In genomic region chr19:9538183-9539058, GRCh38 we compare ENCODE assay signal across 8 cellular contexts. TPM values are rescaled to one million over a fixed set of nuclear protein-coding genes. Genes with fewer than 3 reads are reported as not detected.
DNase-seq lines count a peak whose midpoint lies in the region; ATAC-seq and TF ChIP-seq lines count a peak whose summit lies in the region.

Gene ZNF426 (minus strand): TSS chr19:9538645. CDS start chr19:9536232, 2,413 bp downstream.

- H3K9me3 ChIP-seq in CD4-positive, alpha-beta T cell (ENCODE audit: control insufficient read depth, low read length), result peaks cover 27% of the 10 kb centered on the region
- no peaks in the 10 kb centered on the region for H3K9me3 ChIP-seq in MM.1S (replicated peaks; ENCODE audit: insufficient read depth, low read length)

- peak within 1 kb of the TSS; percentile 95 for H3K4me3 Mint-ChIP-seq in CD4-positive, alpha-beta T cell

- no peaks in the 10 kb centered on the region for H3K27me3 Mint-ChIP-seq in CD4-positive, alpha-beta T cell

- H3K36me3 Mint-ChIP-seq in CD4-positive, alpha-beta T cell (ENCODE audit: low read depth), result peaks cover 70% of the 10 kb centered on the region
- H3K36me3 Mint-ChIP-seq in activated naive CD4-positive, alpha-beta T cell treated with anti-CD3 and anti-CD28 coated beads, Interleukin-2, amount 50 U/mL, for 72 hours, result peaks cover 57 to 75% of the 10 kb centered on the region in 2 donors

- CTCF ChIA-PET in CD4-positive, alpha-beta T cell (lab: Charles Lee), result no interaction called here

- TF ChIP-seq CTCF in CD4-positive, alpha-beta T cell (IDR thresholded peaks at IDR 0.05), result no peak
- no peak for TF ChIP-seq CTCF in MM.1S (IDR thresholded peaks at IDR 0.05; ENCODE audit: low read length)

- peak within 1 kb of the TSS; percentile 87 for H2AFZ ChIP-seq in MM.1S (ENCODE audit: low read length)

- peak within 1 kb of the TSS; percentile 64 for H3K27ac ChIP-seq in CD4-positive, alpha-beta T cell (ENCODE audit: low read depth, low read length)
- H3K27ac ChIP-seq in MM.1S (ENCODE audit: low read length), result peak within 1 kb of the TSS; percentile 33; the same call in 1 of the 2 replicates
- peak within 1 kb of the TSS; percentile 93 for H3K27ac ChIP-seq in substantia nigra (ENCODE audit: low read depth, low read length, poor library complexity, severe bottlenecking)

- H3K4me1 ChIP-seq in MM.1S (ENCODE audit: low read length), result no peaks in the 10 kb centered on the region

- ATAC-seq in CD4-positive, alpha-beta T cell (ENCODE audit: poor library complexity), result peak; percentile 94
- ATAC-seq in GM21390 (IDR thresholded peaks at IDR 0.05; ENCODE audit: unreplicated experiment), result peak; percentile 78
- ATAC-seq in activated naive CD4-positive, alpha-beta T cell treated with anti-CD3 and anti-CD28 coated beads, Interleukin-2, amount 50 U/mL, for 72 hours, result peak; percentile 93 to 95

- peak within 1 kb of the TSS; percentile 70 for H3K4me2 ChIP-seq in MM.1S (ENCODE audit: low read depth, low read length)

- H3K27ac Mint-ChIP-seq in CD4-positive, alpha-beta T cell, result peak within 1 kb of the TSS; percentile 98
- peak within 1 kb of the TSS; percentile 97 to 98 for H3K27ac Mint-ChIP-seq in activated naive CD4-positive, alpha-beta T cell treated with anti-CD3 and anti-CD28 coated beads, Interleukin-2, amount 50 U/mL, for 72 hours

- H3K79me2 ChIP-seq in MM.1S (ENCODE audit: low read length), result no peaks in the 10 kb centered on the region

- H3K9me3 Mint-ChIP-seq in CD4-positive, alpha-beta T cell, result peaks cover 12% of the 10 kb centered on the region
- H3K9me3 Mint-ChIP-seq in activated naive CD4-positive, alpha-beta T cell treated with anti-CD3 and anti-CD28 coated beads, Interleukin-2, amount 50 U/mL, for 72 hours, result peaks cover 26 to 48% of the 10 kb centered on the region in 2 donors

- POLR2A ChIA-PET in CD4-positive, alpha-beta T cell (lab: Charles Lee), result interaction anchor here (1.1 to 1.3 kb wide), 2 partner anchors 103 kb away, joined by 3 to 5 read pairs; partner anchors contain the start of gene ZNF266

- H3K27me3 ChIP-seq in CD4-positive, alpha-beta T cell (ENCODE audit: control insufficient read depth, insufficient read depth, low read length), result no peaks in the 10 kb centered on the region
- no peaks in the 10 kb centered on the region for H3K27me3 ChIP-seq in MM.1S (replicated peaks; ENCODE audit: insufficient read depth, low read length)

- peaks cover 32% of the 10 kb centered on the region for H3K4me1 Mint-ChIP-seq in CD4-positive, alpha-beta T cell (ENCODE audit: low read depth)

- no peaks in the 10 kb centered on the region for H4K20me1 ChIP-seq in MM.1S (ENCODE audit: insufficient read depth, low read length)

- H3K36me3 ChIP-seq in MM.1S (replicated peaks; ENCODE audit: insufficient read depth, low read length), result no peaks in the 10 kb centered on the region

- peak within 1 kb of the TSS; percentile 75 for H3K4me3 ChIP-seq in MM.1S (ENCODE audit: low read length)

- DNase-seq in CD4-positive, alpha-beta T cell, result peak; percentile 62 to 83 (median 79)
- DNase-seq in MM.1S (peak; percentile 77), SKM-1 treated with dmso at 0.1 percent for 144 hours (lab: John Stamatoyannopoulos, UW; ENCODE audit: unreplicated experiment) (peak; percentile 81), glomerular endothelial cell (ENCODE audit: extremely low read depth, low read depth, low spot score) (peak; percentile 63), nucleus accumbens (lab: John Stamatoyannopoulos, UW) (peak in 55 of 56 donors; percentile 26 to 91 (median 75)), substantia nigra (lab: John Stamatoyannopoulos, UW) (peak; percentile 13 to 85 (median 67))
- DNase-seq in activated naive CD4-positive, alpha-beta T cell treated with anti-CD3 and anti-CD28 coated beads, Interleukin-2, amount 50 U/mL, for 72 hours (ENCODE audit: low spot score in 2 of 2), result peak; percentile 80 to 85

- H3K9ac ChIP-seq in MM.1S (ENCODE audit: low read length), result peak within 1 kb of the TSS; percentile 75

- intact Hi-C loops in CD4-positive, alpha-beta T cell (cut with DNase I, micrococcal nuclease), result loop anchor here (1.0 to 10.0 kb wide), 6 partner anchors 46 to 706 kb away; partner anchors contain the start of genes ZNF266 (in 2 of the 2), MBD3L1 (in 1 of the 2), ZNF121 (in 1 of the 2) and ZNF558 (in 1 of the 2)

- H3K9me2 ChIP-seq in MM.1S (replicated peaks; ENCODE audit: insufficient read depth, low read length), result no peaks in the 10 kb centered on the region

- H3F3A ChIP-seq in MM.1S (ENCODE audit: insufficient read depth, low read length), result peaks cover 3% of the 10 kb centered on the region; the same call in 1 of the 2 replicates

RNA-seq across cellular contexts. Expression of gene ZNF426, which starts in this region (rescaled TPM):
- total RNA-seq in CD4-positive, alpha-beta T cell, result 10 to 100 TPM; 14.9 to 15.3 TPM
- total RNA-seq in activated naive CD4-positive, alpha-beta T cell treated with anti-CD3 and anti-CD28 coated beads, Interleukin-2, amount 50 U/mL, for 72 hours, result 10 to 100 TPM; 10.9 to 11.7 TPM
- total RNA-seq in glomerular endothelial cell, result 8.8 and 9.1 TPM in 2 replicates

Comparison
In these comparisons a context has a peak if more than half of its experiments do, and no peak if none do; other contexts are left out.
1. Peak in every context shown above with its lines: DNase-seq, ATAC-seq, H3K4me3 ChIP-seq and H3K27ac ChIP-seq.
2. H3K27ac ChIP-seq: peak in every context shown above with its lines; median percentile 93 in substantia nigra; 64 in CD4-positive, alpha-beta T cell; 33 in MM.1S.